Comparison of ENCODE assay signal across 30 cellular contexts in the genomic region with DNA sequence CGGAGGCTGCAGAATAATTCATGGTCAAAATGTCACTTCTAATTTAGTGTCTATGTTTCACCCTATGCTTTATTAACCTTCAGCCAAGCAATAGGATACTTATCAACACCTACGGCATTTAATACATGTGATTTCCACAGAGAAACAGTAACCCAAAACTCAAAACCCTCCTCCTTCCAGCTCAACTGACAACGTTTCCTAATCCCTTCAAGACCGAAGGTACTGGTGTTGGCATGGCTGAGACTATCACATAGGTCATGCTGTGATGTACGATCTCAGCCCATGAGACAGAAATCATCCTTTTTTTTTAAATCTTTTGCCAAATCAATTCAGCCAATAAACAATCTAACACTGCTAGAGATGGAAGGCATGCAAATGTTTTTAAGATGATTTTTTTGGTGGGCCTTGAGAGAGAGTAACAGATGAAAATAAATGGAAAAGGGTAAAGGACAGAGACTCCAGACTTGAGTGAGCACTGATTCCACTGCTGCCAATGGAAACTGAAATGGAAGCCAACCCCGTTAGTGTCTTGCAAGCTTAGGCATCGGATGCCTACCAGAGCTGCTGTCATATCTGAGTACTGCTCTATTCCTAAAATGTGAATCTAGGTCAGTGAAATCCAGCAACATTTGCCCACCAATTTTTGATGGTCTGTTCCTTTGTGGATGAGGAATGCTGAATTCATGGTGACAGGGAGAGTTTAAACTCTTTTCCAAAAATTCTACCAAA.
DNase-seq lines count a peak whose midpoint lies in the region; ATAC-seq and TF ChIP-seq lines count a peak whose summit lies in the region.
"Had no signal": no experiment of that assay in that cellular context is flagged by ENCODE, and none has a peak within 500 bp of the region (broad histone marks: within the 10 kb centered on the region; RNA-seq: fewer than 3 reads in every experiment).

No MANE protein-coding gene starts in this region.

- in situ Hi-C loops in Panc1 (cut with HindIII; ENCODE audit: low pct_unique_long_range_greater_than_20kb, low sequenced_read_pairs): loop anchor here (5.0 kb wide), 1 partner anchor 33 kb away; no protein-coding TSS in a partner anchor

- H3K36me3 ChIP-seq in left ventricle myocardium inferior (no peaks in the 10 kb centered on the region), Panc1 (ENCODE audit: control insufficient read depth, insufficient read depth, low read length) (no peaks in the 10 kb centered on the region), skeletal muscle tissue (ENCODE audit: control insufficient read depth in 3 of 3, insufficient read depth in 3 of 3, low read length in 3 of 3) (no peaks in the 10 kb centered on the region), mucosa of descending colon (ENCODE audit: low read depth) (no peaks in the 10 kb centered on the region)
- H3K36me3 ChIP-seq: BLaER1, tibial artery had no signal

- POLR2A ChIA-PET in Panc1 (lab: Charles Lee): interaction anchor here (0.6 kb wide), 1 partner anchor 112 kb away, joined by 4 read pairs; no protein-coding TSS in a partner anchor

- ATAC-seq in Right ventricle myocardium superior (ENCODE audit: poor library complexity): no peak
- ATAC-seq in Panc1: no peak
- no peak for ATAC-seq in GM19023 (IDR thresholded peaks at IDR 0.05; ENCODE audit: unreplicated experiment)
- ATAC-seq in mucosa of descending colon: no peak

- no TSS peak for BruUV-seq in Panc1 (replicated peaks; lab: Mats Ljungman, UMichigan)

- H3K4me1 ChIP-seq in left ventricle myocardium inferior (peaks cover 34% of the 10 kb centered on the region), Panc1 (ENCODE audit: control insufficient read depth, insufficient read depth, low read length) (peaks cover 56% of the 10 kb centered on the region), skeletal muscle tissue (ENCODE audit: control insufficient read depth in 3 of 3, insufficient read depth in 3 of 3, low read length in 3 of 3) (peaks cover 16 to 38% (median 22%) of the 10 kb centered on the region in 3 donors), mucosa of descending colon (ENCODE audit: low read depth) (no peaks in the 10 kb centered on the region)

- DNase-seq in left ventricle myocardium inferior (no peak), Right ventricle myocardium superior (no peak), Panc1 (ENCODE audit: low read depth, low spot score) (no peak), fibroblast of gingiva (ENCODE audit: low read depth) (peak; percentile 54), mucosa of descending colon (no peak)
- no peak for DNase-seq in activated CD4-positive, alpha-beta T cell treated with anti-CD3 and anti-CD28 coated beads, Interleukin-2, amount 50 U/mL, for 48 hours
- DNase-seq: ACHN; activated CD4-positive, alpha-beta T cell treated with anti-CD3 and anti-CD28 coated beads for 4 hours; activated CD8-positive, alpha-beta memory T cell treated with anti-CD3 and anti-CD28 coated beads for 24 hours; activated gamma-delta T cell treated with Interleukin-2 at 50 U/mL for 16 hours; activated T-cell treated with anti-CD3 and anti-CD28 coated beads, Interleukin-2, amount 50 U/mL, for 24 hours; COR-L47; DMS79 treated with DMSO at 0.1 percent for 48 hours; erythroblast; HCEC 1CT; head of caudate nucleus; KBM-7; MM.1S; NCI-H1417 treated with DMSO at 0.1 percent for 48 hours; NCI-H2081 treated with DMSO at 0.1 percent for 48 hours; NCI-H345; RPMI8226; stimulated activated CD4-positive, alpha-beta T cell treated with anti-CD3 and anti-CD28 coated beads, Interleukin-2, amount 100 ng/mL, for 24 hours; T-helper 9 cell; tibial artery had no signal

- peak overlapping the region in 1 of 3 donors; percentile 3 for H3K9ac ChIP-seq in skeletal muscle tissue (ENCODE audit: low read depth in 1 of 3, low read length in 3 of 3)
- H3K9ac ChIP-seq: BLaER1 had no signal

- TF ChIP-seq CTCF in left ventricle myocardium inferior (IDR thresholded peaks at IDR 0.05; ENCODE audit: borderline replicate concordance): no peak
- no peak for TF ChIP-seq CTCF in Panc1 (IDR thresholded peaks at IDR 0.05)
- no peak for TF ChIP-seq CTCF in mucosa of descending colon (IDR thresholded peaks at IDR 0.05)

- intact Hi-C loops in left ventricle myocardium inferior (cut with micrococcal nuclease) (no loop called here), Right ventricle myocardium superior (cut with DNase I) (no loop called here), Panc1 (cut with micrococcal nuclease; ENCODE audit: unreplicated experiment) (loop anchor here (5.0 kb wide), 1 partner anchor 122 kb away; no protein-coding TSS in a partner anchor), mucosa of descending colon (cut with DNase I, micrococcal nuclease) (no loop called here)

- CTCF ChIA-PET in Panc1 (lab: Charles Lee): no interaction called here

- peaks cover 1% of the 10 kb centered on the region for H3K9me3 ChIP-seq in left ventricle myocardium inferior (replicated peaks)
- peaks cover 1% of the 10 kb centered on the region; the same call in 1 of the 2 replicates for H3K9me3 ChIP-seq in Panc1 (ENCODE audit: control insufficient read depth, insufficient read depth, low read depth, low read length)
- no peaks in the 10 kb centered on the region for H3K9me3 ChIP-seq in skeletal muscle tissue (ENCODE audit: control insufficient read depth in 3 of 3, low read length in 3 of 3)
- H3K9me3 ChIP-seq in mucosa of descending colon: no peaks in the 10 kb centered on the region
- H3K9me3 ChIP-seq: BLaER1, tibial artery had no signal

- H3K4me3 ChIP-seq in left ventricle myocardium inferior: no peak overlapping the region
- no peak overlapping the region for H3K4me3 ChIP-seq in Panc1 (ENCODE audit: low read depth in 2 of 2, low read length in 2 of 2)
- peak overlapping the region in 1 of 3 donors; percentile 20 for H3K4me3 ChIP-seq in skeletal muscle tissue (ENCODE audit: low read length in 3 of 3)
- no peak overlapping the region for H3K4me3 ChIP-seq in mucosa of descending colon
- H3K4me3 ChIP-seq: BLaER1, smooth muscle cell, tibial artery had no signal

- peak overlapping the region; percentile 6 for H3K27ac ChIP-seq in left ventricle myocardium inferior (replicated peaks)
- H3K27ac ChIP-seq in Panc1 (ENCODE audit: low read length): peak overlapping the region; percentile 76
- peak overlapping the region; percentile 44 for H3K27ac ChIP-seq in skeletal muscle tissue (ENCODE audit: low read depth, low read length)
- H3K27ac ChIP-seq: BLaER1, VCaP had no signal

- H3K27me3 ChIP-seq in left ventricle myocardium inferior (ENCODE audit: low read depth) (no peaks in the 10 kb centered on the region), Panc1 (ENCODE audit: control insufficient read depth, insufficient read depth, low read length) (no peaks in the 10 kb centered on the region), skeletal muscle tissue (ENCODE audit: control insufficient read depth in 3 of 3, insufficient read depth in 3 of 3, low read length in 3 of 3) (no peaks in the 10 kb centered on the region)
- H3K27me3 ChIP-seq: tibial artery had no signal

Comparison
In these comparisons a context has a peak if more than half of its experiments do, and no peak if none do; other contexts are left out.
1. H3K27ac ChIP-seq: peak in every context shown above with its lines; median percentile 76 in Panc1; 44 in skeletal muscle tissue; 6 in left ventricle myocardium inferior.